Comparison of ENCODE assay signal across 9 cellular contexts in the genomic region with DNA sequence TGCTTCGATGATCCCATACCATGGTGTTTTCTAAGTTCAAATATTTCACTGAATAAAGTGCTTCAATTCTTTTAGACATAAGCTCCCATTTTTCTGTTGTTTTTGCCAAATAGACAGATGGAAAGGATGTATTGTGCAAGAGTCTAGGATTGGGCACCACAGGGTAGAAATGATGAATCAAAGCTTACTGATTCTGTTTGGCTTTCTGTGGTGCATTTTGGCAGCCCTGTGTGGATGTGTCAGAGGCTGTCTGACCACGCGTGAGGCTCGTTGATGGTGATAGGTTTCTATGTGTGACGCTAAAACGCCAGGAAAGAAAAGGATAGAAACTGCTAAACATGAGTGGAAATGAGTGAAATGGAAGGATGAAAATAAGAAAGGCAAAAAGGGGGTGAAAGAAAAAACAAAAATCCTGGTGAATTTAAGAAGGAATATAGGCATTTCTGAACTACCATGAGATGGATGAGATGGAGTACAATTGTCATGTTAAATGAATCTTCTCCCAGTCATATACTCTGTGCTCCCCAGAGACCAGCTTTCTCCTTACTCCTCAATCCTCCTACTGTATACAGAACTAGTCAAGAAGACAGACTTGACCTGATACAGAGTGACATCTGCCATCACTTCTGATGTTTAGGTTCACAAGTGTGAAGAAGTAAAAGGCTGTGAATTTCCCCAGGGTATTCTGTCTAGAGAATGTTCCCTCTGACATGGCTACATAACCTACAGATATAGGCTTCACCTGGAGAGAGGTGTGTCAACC. TPM values are rescaled to one million over a fixed set of nuclear protein-coding genes. Genes with fewer than 3 reads are reported as not detected.
DNase-seq lines count a peak whose midpoint lies in the region; ATAC-seq and TF ChIP-seq lines count a peak whose summit lies in the region.
"Had no signal": no experiment of that assay in that cellular context is flagged by ENCODE, and none has a peak within 500 bp of the region (broad histone marks: within the 10 kb centered on the region; RNA-seq: fewer than 3 reads in every experiment).

No MANE protein-coding gene starts in this region.

- H3K27ac ChIP-seq in PC-9 = no peak overlapping the region
- no peak overlapping the region for H3K27ac ChIP-seq in testis
- H3K27ac ChIP-seq: C4-2B had no signal

- POLR2A ChIA-PET in activated CD4-positive, alpha-beta T cell treated with anti-CD3 and anti-CD28 coated beads for 36 hours (lab: Charles Lee) = no interaction called here
- POLR2A ChIA-PET in activated CD4-positive, alpha-beta T cell treated with anti-CD3 and anti-CD28 coated beads, Interleukin-2, amount 10 ng/mL, durations not matched to agents 7 days and 5 days (lab: Charles Lee) = no interaction called here
- POLR2A ChIA-PET in PC-9 (lab: Charles Lee; ENCODE audit: unreplicated experiment) = interaction anchor here (0.5 kb wide), 1 partner anchor 16 kb away, joined by 3 read pairs; no protein-coding TSS in a partner anchor

- H3K4me1 ChIP-seq in PC-9 (replicated peaks; ENCODE audit: insufficient read depth) = no peaks in the 10 kb centered on the region
- no peaks in the 10 kb centered on the region for H3K4me1 ChIP-seq in testis

- TF ChIP-seq POLR2A in testis (IDR thresholded peaks at IDR 0.05) = no peak

- H2AFZ ChIP-seq in PC-9 = no peak overlapping the region

- peak overlapping the region; percentile 75 for H3K27ac Mint-ChIP-seq in activated CD4-positive, alpha-beta T cell treated with anti-CD3 and anti-CD28 coated beads for 36 hours
- no peak overlapping the region for H3K27ac Mint-ChIP-seq in activated CD4-positive, alpha-beta T cell treated with anti-CD3 and anti-CD28 coated beads, Interleukin-2, amount 10 ng/mL, durations not matched to agents 7 days and 5 days
- H3K27ac Mint-ChIP-seq in T-helper 2 cell treated with Interferon-gamma antibody and Interleukin-4, amounts not matched to agents 5 μg/mL and 100 μg/mL, for 36 hours = no peak overlapping the region

- H3K9me3 Mint-ChIP-seq in activated CD4-positive, alpha-beta T cell treated with anti-CD3 and anti-CD28 coated beads for 36 hours (ENCODE audit: low read depth) = no peaks in the 10 kb centered on the region
- H3K9me3 Mint-ChIP-seq in activated CD4-positive, alpha-beta T cell treated with anti-CD3 and anti-CD28 coated beads, Interleukin-2, amount 10 ng/mL, durations not matched to agents 7 days and 5 days = no peaks in the 10 kb centered on the region
- no peaks in the 10 kb centered on the region for H3K9me3 Mint-ChIP-seq in T-helper 2 cell treated with Interferon-gamma antibody and Interleukin-4, amounts not matched to agents 5 μg/mL and 100 μg/mL, for 36 hours

- H3K36me3 ChIP-seq in PC-9 (ENCODE audit: low read depth) (no peaks in the 10 kb centered on the region), testis (ENCODE audit: low read depth, missing control alignments) (no peaks in the 10 kb centered on the region)

- no peaks in the 10 kb centered on the region for H3K27me3 Mint-ChIP-seq in activated CD4-positive, alpha-beta T cell treated with anti-CD3 and anti-CD28 coated beads for 36 hours
- no peaks in the 10 kb centered on the region for H3K27me3 Mint-ChIP-seq in activated CD4-positive, alpha-beta T cell treated with anti-CD3 and anti-CD28 coated beads, Interleukin-2, amount 10 ng/mL, durations not matched to agents 7 days and 5 days
- H3K27me3 Mint-ChIP-seq in T-helper 2 cell treated with Interferon-gamma antibody and Interleukin-4, amounts not matched to agents 5 μg/mL and 100 μg/mL, for 36 hours (ENCODE audit: low read depth) = no peaks in the 10 kb centered on the region

- no peaks in the 10 kb centered on the region for H3K9me2 ChIP-seq in PC-9 (ENCODE audit: insufficient read depth)

- no TSS peak for BruUV-seq in PC-9 (replicated peaks; lab: Mats Ljungman, UMichigan)

- CTCF ChIA-PET in activated CD4-positive, alpha-beta T cell treated with anti-CD3 and anti-CD28 coated beads for 36 hours (lab: Charles Lee) = interaction anchor here (0.7 to 1.8 kb wide), 5 partner anchors 12 to 90 kb away, joined by 3 to 4 read pairs (median 3); no protein-coding TSS in a partner anchor
- CTCF ChIA-PET in activated CD4-positive, alpha-beta T cell treated with anti-CD3 and anti-CD28 coated beads, Interleukin-2, amount 10 ng/mL, durations not matched to agents 7 days and 5 days (lab: Charles Lee) = interaction anchor here (1.0 to 1.7 kb wide), 4 partner anchors 10 to 26 kb away, joined by 3 to 4 read pairs (median 4); no protein-coding TSS in a partner anchor
- CTCF ChIA-PET in PC-9 (lab: Charles Lee) = interaction anchor here (0.6 kb wide), 1 partner anchor 1189 kb away, joined by 3 read pairs; no protein-coding TSS in a partner anchor

- peak; percentile 87 for ATAC-seq in activated CD4-positive, alpha-beta T cell treated with anti-CD3 and anti-CD28 coated beads for 36 hours
- ATAC-seq in Right ventricle myocardium superior (ENCODE audit: poor library complexity) = peak; percentile 50
- ATAC-seq in stimulated activated naive CD8-positive, alpha-beta T cell treated with anti-CD3 and anti-CD28 coated beads, Interleukin-15, Interleukin-2, amounts not matched to agents 100 U/mL and 50 U/mL, for 24 hours = peak; percentile 93

- H3K27me3 ChIP-seq in PC-9 (ENCODE audit: insufficient read depth, low read depth) (0 out of 2 replicates have a peak, but pooled peaks cover 5% of the 10 kb centered on the region), testis (no peaks in the 10 kb centered on the region)

- H3K9me3 ChIP-seq in PC-9 (ENCODE audit: insufficient read depth, low read depth) (no peaks in the 10 kb centered on the region), testis (no peaks in the 10 kb centered on the region)

- H3K4me2 ChIP-seq in PC-9 = no peak overlapping the region

- H3K4me3 Mint-ChIP-seq in activated CD4-positive, alpha-beta T cell treated with anti-CD3 and anti-CD28 coated beads for 36 hours = peak overlapping the region; percentile 1
- H3K4me3 Mint-ChIP-seq in activated CD4-positive, alpha-beta T cell treated with anti-CD3 and anti-CD28 coated beads, Interleukin-2, amount 10 ng/mL, durations not matched to agents 7 days and 5 days = no peak overlapping the region
- no peak overlapping the region for H3K4me3 Mint-ChIP-seq in T-helper 2 cell treated with Interferon-gamma antibody and Interleukin-4, amounts not matched to agents 5 μg/mL and 100 μg/mL, for 36 hours

- DNase-seq in activated CD4-positive, alpha-beta T cell treated with anti-CD3 and anti-CD28 coated beads for 36 hours = peak; percentile 76
- DNase-seq in activated CD4-positive, alpha-beta T cell treated with anti-CD3 and anti-CD28 coated beads, Interleukin-2, amount 10 ng/mL, durations not matched to agents 7 days and 5 days = no peak
- peak; percentile 55 for DNase-seq in T-helper 2 cell treated with Interferon-gamma antibody and Interleukin-4, amounts not matched to agents 5 μg/mL and 100 μg/mL, for 36 hours (ENCODE audit: low spot score)
- DNase-seq in Right ventricle myocardium superior (peak; percentile 46), PC-9 (no peak), testis (no peak), globus pallidus (ENCODE audit: low spot score) (no peak)
- DNase-seq in stimulated activated naive CD8-positive, alpha-beta T cell treated with anti-CD3 and anti-CD28 coated beads, Interleukin-15, Interleukin-2, amounts not matched to agents 100 U/mL and 50 U/mL, for 24 hours = peak; percentile 44

- no peaks in the 10 kb centered on the region for H3K79me2 ChIP-seq in PC-9 (ENCODE audit: low read depth)

- TF ChIP-seq CTCF in PC-9 (conservative IDR thresholded peaks at IDR 0.05) (no peak), testis (IDR thresholded peaks at IDR 0.05) (no peak)

- H3K36me3 Mint-ChIP-seq in activated CD4-positive, alpha-beta T cell treated with anti-CD3 and anti-CD28 coated beads for 36 hours (ENCODE audit: low read depth) = peaks cover 18% of the 10 kb centered on the region
- H3K36me3 Mint-ChIP-seq in activated CD4-positive, alpha-beta T cell treated with anti-CD3 and anti-CD28 coated beads, Interleukin-2, amount 10 ng/mL, durations not matched to agents 7 days and 5 days (ENCODE audit: low read depth) = peaks cover 16% of the 10 kb centered on the region
- peaks cover 17% of the 10 kb centered on the region for H3K36me3 Mint-ChIP-seq in T-helper 2 cell treated with Interferon-gamma antibody and Interleukin-4, amounts not matched to agents 5 μg/mL and 100 μg/mL, for 36 hours (ENCODE audit: low read depth)

- WGBS in testis, 2 donors = 93 to 94% methylated on average over 6 of the region's 6 CpGs

- H3F3A ChIP-seq in PC-9 (ENCODE audit: insufficient read depth, low read depth) = no peaks in the 10 kb centered on the region

- peaks cover 83% of the 10 kb centered on the region for H3K4me1 Mint-ChIP-seq in activated CD4-positive, alpha-beta T cell treated with anti-CD3 and anti-CD28 coated beads for 36 hours
- H3K4me1 Mint-ChIP-seq in activated CD4-positive, alpha-beta T cell treated with anti-CD3 and anti-CD28 coated beads, Interleukin-2, amount 10 ng/mL, durations not matched to agents 7 days and 5 days = peaks cover 53% of the 10 kb centered on the region
- H3K4me1 Mint-ChIP-seq in T-helper 2 cell treated with Interferon-gamma antibody and Interleukin-4, amounts not matched to agents 5 μg/mL and 100 μg/mL, for 36 hours (ENCODE audit: low read depth) = peaks cover 35% of the 10 kb centered on the region

- H4K20me1 ChIP-seq in PC-9 (ENCODE audit: insufficient read depth) = no peaks in the 10 kb centered on the region

- intact Hi-C loops in activated CD4-positive, alpha-beta T cell treated with anti-CD3 and anti-CD28 coated beads for 36 hours (cut with DNase I, micrococcal nuclease) = loop anchor here (1.0 to 10.0 kb wide), 5 partner anchors 8 to 402 kb away; partner anchors contain the start of gene ANKH (in 1 of the 2)
- intact Hi-C loops in Right ventricle myocardium superior (cut with DNase I) (no loop called here), PC-9 (cut with micrococcal nuclease; ENCODE audit: unreplicated experiment) (no loop called here), testis (cut with DNase I; ENCODE audit: low total_unique reads) (no loop called here)

- H3K4me3 ChIP-seq in PC-9 = no peak overlapping the region
- no peak overlapping the region for H3K4me3 ChIP-seq in testis

RNA-seq across cellular contexts. Expression of gene ANKH, which starts 54.4 kb away (rescaled TPM):
- total RNA-seq in activated CD4-positive, alpha-beta T cell treated with anti-CD3 and anti-CD28 coated beads for 36 hours = 10 to 100 TPM; 72.8 to 76.4 TPM
- total RNA-seq in activated CD4-positive, alpha-beta T cell treated with anti-CD3 and anti-CD28 coated beads, Interleukin-2, amount 10 ng/mL, durations not matched to agents 7 days and 5 days = 10 to 100 TPM; 69.3 to 74.2 TPM
- total RNA-seq in Right ventricle myocardium superior (144 TPM), PC-9 (2021) (81.4 and 87.2 TPM in 2 replicates), testis (10 to 100 TPM; 14.3 to 16.2 TPM)
- 15.8 TPM for polyA plus RNA-seq in testis (ENCODE audit: insufficient read depth, low read depth, low replicate concordance)

Comparison
In these comparisons a context has a peak if more than half of its experiments do, and no peak if none do; other contexts are left out.
1. DNase-seq: peak in activated CD4-positive, alpha-beta T cell treated with anti-CD3 and anti-CD28 coated beads for 36 hours (single experiment), T-helper 2 cell treated with Interferon-gamma antibody and Interleukin-4, amounts not matched to agents 5 μg/mL and 100 μg/mL, for 36 hours (single experiment), Right ventricle myocardium superior (single experiment) and stimulated activated naive CD8-positive, alpha-beta T cell treated with anti-CD3 and anti-CD28 coated beads, Interleukin-15, Interleukin-2, amounts not matched to agents 100 U/mL and 50 U/mL, for 24 hours (single experiment); none in activated CD4-positive, alpha-beta T cell treated with anti-CD3 and anti-CD28 coated beads, Interleukin-2, amount 10 ng/mL, durations not matched to agents 7 days and 5 days (single experiment), PC-9 (0 of 2), testis (single experiment) and globus pallidus (single experiment).
2. intact Hi-C loops: an anchor here in activated CD4-positive, alpha-beta T cell treated with anti-CD3 and anti-CD28 coated beads for 36 hours (1.0 to 10.0 kb wide); none called in Right ventricle myocardium superior, PC-9 and testis.
3. Peak in every context shown above with its lines, with median percentiles within 50 percentile points of each other: ATAC-seq.